ENCODE assay signal across 8 cellular contexts in the genomic region with DNA sequence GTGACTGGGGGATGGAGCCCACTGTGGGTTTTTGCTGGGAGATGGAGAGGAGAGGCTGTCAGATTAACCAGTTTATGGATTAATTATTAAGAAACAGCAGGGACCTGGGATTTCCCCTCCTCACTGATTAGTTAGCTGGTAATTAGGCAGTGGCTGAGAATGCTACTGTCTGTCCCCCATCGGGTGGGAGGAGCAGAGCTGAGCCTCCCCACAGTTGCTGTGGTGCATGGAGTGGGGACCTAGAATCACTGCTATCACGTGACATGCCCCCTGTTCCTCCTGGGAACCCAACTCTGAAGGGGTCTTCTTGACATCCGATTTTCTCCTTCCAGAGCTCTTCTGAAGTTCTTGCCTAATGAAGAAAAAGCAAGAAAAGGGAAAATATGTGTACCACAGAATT.
"Had no signal": no experiment of that assay in that cellular context is flagged by ENCODE, and none has a peak within 500 bp of the region (broad histone marks: within the 10 kb centered on the region; RNA-seq: fewer than 3 reads in every experiment).

No MANE protein-coding gene starts in this region.

- FAIRE-seq: H1, H54, HTR-8/SVneo, K562 had no signal

- H3K4me3 ChIP-seq: GM23338, K562 had no signal

- ATAC-seq: GM23338, K562 had no signal

- DNase-seq: H9, HCEC 1CT, KG1 had no signal

- H3K4me2 ChIP-seq: GM23338 had no signal
